20 cellular contexts compared by ENCODE assay signal in genomic region chr9:121966706-121967105, GRCh38.
DNase-seq lines count a peak whose midpoint lies in the region; ATAC-seq, FAIRE-seq and TF ChIP-seq lines count a peak whose summit lies in the region.
"Had no signal": no experiment of that assay in that cellular context is flagged by ENCODE, and none has a peak within 500 bp of the region (broad histone marks: within the 10 kb centered on the region; RNA-seq: fewer than 3 reads in every experiment).

No MANE protein-coding gene starts in this region.

- H2BK20ac ChIP-seq in H9 (ENCODE audit: low read depth, low read length, poor library complexity, severe bottlenecking) = no peak overlapping the region

- intact Hi-C loops in PC-3 (cut with micrococcal nuclease) = no loop called here
- intact Hi-C loops in activated CD4-positive, alpha-beta T cell treated with anti-CD3 and anti-CD28 coated beads for 36 hours (cut with DNase I, micrococcal nuclease) = no loop called here

- no peak overlapping the region for H2BK5ac ChIP-seq in H9 (ENCODE audit: insufficient read length, low read length)

- no peak overlapping the region for H3K18ac ChIP-seq in H9 (ENCODE audit: insufficient read length, low read depth, low read length)

- H3K9me3 ChIP-seq in H9 (ENCODE audit: control insufficient read depth, low read depth, low read length) (no peaks in the 10 kb centered on the region), PC-3 (ENCODE audit: low read length) (no peaks in the 10 kb centered on the region)
- H3K9me3 ChIP-seq: A549, Caco-2 had no signal

- peaks cover 3 to 6% (median 4%) of the 10 kb centered on the region in 3 experiments; a peak in 6 of 7 replicates for H3K36me3 Mint-ChIP-seq in H9 (ENCODE audit: insufficient read depth in 1 of 3, low read depth in 3 of 3)
- peaks cover 2% of the 10 kb centered on the region for H3K36me3 Mint-ChIP-seq in activated CD4-positive, alpha-beta T cell treated with anti-CD3 and anti-CD28 coated beads for 36 hours (ENCODE audit: low read depth)

- H3K56ac ChIP-seq in H9 (ENCODE audit: insufficient read length, low read depth, low read length) = no peak overlapping the region

- ATAC-seq in PC-3 (no peak), GM21737 (IDR thresholded peaks at IDR 0.05; ENCODE audit: unreplicated experiment) (no peak)
- no peak for ATAC-seq in activated CD4-positive, alpha-beta T cell treated with anti-CD3 and anti-CD28 coated beads for 36 hours
- ATAC-seq: A549, HepG2 had no signal

- no peaks in the 10 kb centered on the region for H3K27me3 ChIP-seq in H9 (ENCODE audit: insufficient read depth, low read length)
- H3K27me3 ChIP-seq in PC-3 (ENCODE audit: low read length) = no peaks in the 10 kb centered on the region
- no peaks in the 10 kb centered on the region for H3K27me3 ChIP-seq in bronchial epithelial cell (ENCODE audit: control insufficient read depth, insufficient read depth, low read length)

- H3K4ac ChIP-seq in H9 (ENCODE audit: low read depth, low read length) = no peak overlapping the region

- CTCF ChIA-PET in PC-3 (lab: Charles Lee) (no interaction called here), RWPE1 (lab: Yijun Ruan, JAX) (no interaction called here)
- CTCF ChIA-PET in activated CD4-positive, alpha-beta T cell treated with anti-CD3 and anti-CD28 coated beads for 36 hours (lab: Charles Lee) = interaction anchor here (0.7 kb wide), 1 partner anchor 327 kb away, joined by 3 read pairs; no protein-coding TSS in a partner anchor

- no peak overlapping the region for H3K27ac Mint-ChIP-seq in H9
- H3K27ac Mint-ChIP-seq in activated CD4-positive, alpha-beta T cell treated with anti-CD3 and anti-CD28 coated beads for 36 hours = no peak overlapping the region
- H3K27ac Mint-ChIP-seq: CD4-positive, alpha-beta T cell had no signal

- peaks cover 3 to 4% of the 10 kb centered on the region in 2 experiments; a peak in 3 of 4 replicates for H3K4me1 Mint-ChIP-seq in H9
- H3K4me1 Mint-ChIP-seq in activated CD4-positive, alpha-beta T cell treated with anti-CD3 and anti-CD28 coated beads for 36 hours = no peaks in the 10 kb centered on the region

- no peak overlapping the region for H4K8ac ChIP-seq in H9 (replicated peaks; ENCODE audit: insufficient read length, low read depth, low read length)

- H3F3A ChIP-seq in PC-3 (ENCODE audit: low read length, unreplicated experiment) = no peaks in the 10 kb centered on the region

- no peak overlapping the region for H3K23ac ChIP-seq in H9 (ENCODE audit: insufficient read length, low read depth, low read length)

- H4K20me1 ChIP-seq in H9 (ENCODE audit: control insufficient read depth, insufficient read depth, insufficient read length) (no peaks in the 10 kb centered on the region), PC-3 (ENCODE audit: low read length) (no peaks in the 10 kb centered on the region)

- H3K9me2 ChIP-seq in PC-3 (replicated peaks; ENCODE audit: low read length) = no peaks in the 10 kb centered on the region

- WGBS in H9 (ENCODE audit: extremely low coverage, insufficient read length, low lambda C conversion rate) = no CpG with 5 or more reads among the region's 1 CpG

- BruUV-seq in PC-3 (replicated peaks; lab: Mats Ljungman, UMichigan) = no TSS peak

- H3K4me3 Mint-ChIP-seq in H9 = no peak overlapping the region
- H3K4me3 Mint-ChIP-seq in activated CD4-positive, alpha-beta T cell treated with anti-CD3 and anti-CD28 coated beads for 36 hours = no peak overlapping the region
- H3K4me3 Mint-ChIP-seq: CD4-positive, alpha-beta T cell had no signal

- H4K91ac ChIP-seq in H9 (ENCODE audit: insufficient read length, low read depth, low read length) = no peak overlapping the region

- no peak overlapping the region for H2AFZ ChIP-seq in H9 (ENCODE audit: low read length)
- H2AFZ ChIP-seq in PC-3 (ENCODE audit: low read length) = no peak overlapping the region

- no peak overlapping the region for H3T11ph ChIP-seq in H9 (ENCODE audit: low read length)

- H2AK5ac ChIP-seq in H9 (ENCODE audit: insufficient read length, low read length) = peak overlapping the region; percentile 83

- H3K14ac ChIP-seq in H9 (ENCODE audit: insufficient read depth, low read length) = no peak overlapping the region

- H2BK12ac ChIP-seq in H9 (ENCODE audit: insufficient read length, low read depth, low read length) = no peak overlapping the region

- H3K36me3 ChIP-seq in PC-3 (ENCODE audit: low read depth, low read length) (no peaks in the 10 kb centered on the region), bronchial epithelial cell (ENCODE audit: control insufficient read depth, insufficient read depth, low read length) (no peaks in the 10 kb centered on the region)

- no peak overlapping the region for H3K4me3 ChIP-seq in PC-3 (ENCODE audit: low read length)
- no peak overlapping the region for H3K4me3 ChIP-seq in bronchial epithelial cell (ENCODE audit: low read depth, low read length)
- H3K4me3 ChIP-seq: A549 had no signal

- no peak overlapping the region for H2BK120ac ChIP-seq in H9 (ENCODE audit: low read depth, low read length, poor library complexity, severe bottlenecking)

- H2BK15ac ChIP-seq in H9 (ENCODE audit: low read depth, low read length) = no peak overlapping the region

- H3K23me2 ChIP-seq in H9 (ENCODE audit: insufficient read length, low read depth, low read length, poor library complexity, severe bottlenecking) = no peaks in the 10 kb centered on the region

- H3K27me3 Mint-ChIP-seq in H9 (ENCODE audit: low read depth) = peaks cover 4% of the 10 kb centered on the region
- no peaks in the 10 kb centered on the region for H3K27me3 Mint-ChIP-seq in activated CD4-positive, alpha-beta T cell treated with anti-CD3 and anti-CD28 coated beads for 36 hours
- H3K27me3 Mint-ChIP-seq: CD4-positive, alpha-beta T cell had no signal

- DNase-seq in H9 (no peak), PC-3 (peak; percentile 32), bronchial epithelial cell (ENCODE audit: low read depth) (peak; percentile 33), myocyte (ENCODE audit: low read depth) (peak; percentile 62), RWPE1 (ENCODE audit: low spot score) (no peak)
- no peak for DNase-seq in activated CD4-positive, alpha-beta T cell treated with anti-CD3 and anti-CD28 coated beads for 36 hours
- DNase-seq: AML-193; Caco-2; CD4-positive, alpha-beta T cell; GOT3; H7 had no signal

- H3K4me1 ChIP-seq in H9 (ENCODE audit: insufficient read depth, low read length) (no peaks in the 10 kb centered on the region), PC-3 (ENCODE audit: insufficient read depth, low read length) (peaks cover 22% of the 10 kb centered on the region)
- H3K4me1 ChIP-seq: A549, Caco-2 had no signal

- peak overlapping the region; percentile 23 for H3K9ac ChIP-seq in H9 (ENCODE audit: extremely low read depth, insufficient read length, low read length)
- no peak overlapping the region for H3K9ac ChIP-seq in PC-3 (ENCODE audit: low read length)

- H3K27ac ChIP-seq in H9 (ENCODE audit: insufficient read length, low read depth, low read length) = no peak overlapping the region
- no peak overlapping the region for H3K27ac ChIP-seq in PC-3 (ENCODE audit: low read length)
- no peak overlapping the region for H3K27ac ChIP-seq in RWPE1
- H3K27ac ChIP-seq: 22Rv1, A549, C4-2B had no signal

- H4K5ac ChIP-seq in H9 (ENCODE audit: insufficient read length, low read depth, low read length) = no peak overlapping the region

- H3K79me2 ChIP-seq in H9 (ENCODE audit: insufficient read depth, low read length) (no peaks in the 10 kb centered on the region), PC-3 (ENCODE audit: low read length) (peaks cover 26% of the 10 kb centered on the region)

- no peaks in the 10 kb centered on the region for H3K79me1 ChIP-seq in H9 (ENCODE audit: insufficient read depth, low read depth, low read length, poor library complexity, severe bottlenecking)

- FAIRE-seq in bronchial epithelial cell (lab: Jason Lieb, UNC) = no peak
- FAIRE-seq: A549, D721Med, G401.6, GM12891, GM19239, HepG2 had no signal

- H3K4me2 ChIP-seq in H9 (ENCODE audit: insufficient read depth, insufficient read length, low read length) = no peak overlapping the region
- H3K4me2 ChIP-seq in PC-3 (ENCODE audit: low read length) = no peak overlapping the region
- H3K4me2 ChIP-seq: A549 had no signal

- peaks cover 7 to 10% of the 10 kb centered on the region in 2 experiments for H3K9me3 Mint-ChIP-seq in H9
- no peaks in the 10 kb centered on the region for H3K9me3 Mint-ChIP-seq in activated CD4-positive, alpha-beta T cell treated with anti-CD3 and anti-CD28 coated beads for 36 hours (ENCODE audit: low read depth)
- H3K9me3 Mint-ChIP-seq: CD4-positive, alpha-beta T cell had no signal

- POLR2A ChIA-PET in PC-3 (lab: Charles Lee; ENCODE audit: unreplicated experiment) = no interaction called here
- POLR2A ChIA-PET in activated CD4-positive, alpha-beta T cell treated with anti-CD3 and anti-CD28 coated beads for 36 hours (lab: Charles Lee) = no interaction called here
- POLR2A ChIA-PET in RWPE1 (lab: Yijun Ruan, JAX; ENCODE audit: low non-redundant PET) = no interaction called here

- TF ChIP-seq CTCF in H9 (conservative IDR thresholded peaks at IDR 0.05) = no peak
- TF ChIP-seq CTCF in PC-3 (conservative IDR thresholded peaks at IDR 0.05; ENCODE audit: low read depth, low read length) = no peak
- no peak for TF ChIP-seq CTCF in bronchial epithelial cell (IDR thresholded peaks at IDR 0.05; ENCODE audit: insufficient read depth, low read length, severe bottlenecking)
- TF ChIP-seq CTCF in RWPE1 (conservative IDR thresholded peaks at IDR 0.05; ENCODE audit: low read depth) = no peak

Comparison
In these comparisons a context has a peak if more than half of its experiments do, and no peak if none do; other contexts are left out.
1. DNase-seq: peak in PC-3 (single experiment), bronchial epithelial cell (single experiment) and myocyte (single experiment); none in H9 (single experiment), activated CD4-positive, alpha-beta T cell treated with anti-CD3 and anti-CD28 coated beads for 36 hours (single experiment) and RWPE1 (single experiment).